2 cellular contexts compared by ENCODE assay signal in the genomic region with DNA sequence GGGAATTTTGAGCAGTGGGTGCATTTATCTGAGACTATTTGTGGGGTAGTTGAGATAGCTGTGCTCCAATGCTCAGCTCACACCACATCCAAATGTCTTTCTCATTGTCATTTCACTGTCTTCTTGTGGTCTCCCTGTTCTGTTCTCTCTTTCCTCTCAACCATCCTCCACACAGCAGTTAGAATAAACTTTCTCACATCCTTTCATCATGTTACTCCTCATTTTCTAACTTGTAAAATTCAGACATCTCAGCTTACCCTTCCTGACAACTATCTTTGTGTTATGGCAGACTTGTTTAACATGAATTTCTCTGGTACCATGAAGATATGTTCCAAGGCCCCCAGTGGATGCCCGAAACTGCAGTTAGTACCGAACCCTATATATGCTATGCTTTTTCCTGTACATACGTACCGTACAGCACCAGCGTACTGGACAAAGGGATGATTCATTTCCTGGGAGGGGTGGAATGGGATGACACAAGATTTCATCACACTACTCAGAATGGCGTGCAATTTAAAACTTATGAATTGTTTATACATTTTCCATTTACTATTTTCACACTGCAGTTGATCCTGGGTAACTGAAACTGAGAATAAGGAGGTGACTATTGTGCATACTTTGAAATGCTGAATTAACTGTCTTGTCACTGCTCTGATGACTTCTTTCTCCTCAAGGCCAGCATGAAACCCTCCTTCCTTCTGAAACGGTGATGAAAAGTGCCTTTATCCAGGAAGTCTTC.
TF ChIP-seq lines count a peak whose summit lies in the region.

No MANE protein-coding gene starts in this region.

TF ChIP-seq in HEK293, 187 proteins besides CTCF, POLR2A, EP300 and RAD21 (continues in another document):
- TF ChIP-seq, protein P1, sequence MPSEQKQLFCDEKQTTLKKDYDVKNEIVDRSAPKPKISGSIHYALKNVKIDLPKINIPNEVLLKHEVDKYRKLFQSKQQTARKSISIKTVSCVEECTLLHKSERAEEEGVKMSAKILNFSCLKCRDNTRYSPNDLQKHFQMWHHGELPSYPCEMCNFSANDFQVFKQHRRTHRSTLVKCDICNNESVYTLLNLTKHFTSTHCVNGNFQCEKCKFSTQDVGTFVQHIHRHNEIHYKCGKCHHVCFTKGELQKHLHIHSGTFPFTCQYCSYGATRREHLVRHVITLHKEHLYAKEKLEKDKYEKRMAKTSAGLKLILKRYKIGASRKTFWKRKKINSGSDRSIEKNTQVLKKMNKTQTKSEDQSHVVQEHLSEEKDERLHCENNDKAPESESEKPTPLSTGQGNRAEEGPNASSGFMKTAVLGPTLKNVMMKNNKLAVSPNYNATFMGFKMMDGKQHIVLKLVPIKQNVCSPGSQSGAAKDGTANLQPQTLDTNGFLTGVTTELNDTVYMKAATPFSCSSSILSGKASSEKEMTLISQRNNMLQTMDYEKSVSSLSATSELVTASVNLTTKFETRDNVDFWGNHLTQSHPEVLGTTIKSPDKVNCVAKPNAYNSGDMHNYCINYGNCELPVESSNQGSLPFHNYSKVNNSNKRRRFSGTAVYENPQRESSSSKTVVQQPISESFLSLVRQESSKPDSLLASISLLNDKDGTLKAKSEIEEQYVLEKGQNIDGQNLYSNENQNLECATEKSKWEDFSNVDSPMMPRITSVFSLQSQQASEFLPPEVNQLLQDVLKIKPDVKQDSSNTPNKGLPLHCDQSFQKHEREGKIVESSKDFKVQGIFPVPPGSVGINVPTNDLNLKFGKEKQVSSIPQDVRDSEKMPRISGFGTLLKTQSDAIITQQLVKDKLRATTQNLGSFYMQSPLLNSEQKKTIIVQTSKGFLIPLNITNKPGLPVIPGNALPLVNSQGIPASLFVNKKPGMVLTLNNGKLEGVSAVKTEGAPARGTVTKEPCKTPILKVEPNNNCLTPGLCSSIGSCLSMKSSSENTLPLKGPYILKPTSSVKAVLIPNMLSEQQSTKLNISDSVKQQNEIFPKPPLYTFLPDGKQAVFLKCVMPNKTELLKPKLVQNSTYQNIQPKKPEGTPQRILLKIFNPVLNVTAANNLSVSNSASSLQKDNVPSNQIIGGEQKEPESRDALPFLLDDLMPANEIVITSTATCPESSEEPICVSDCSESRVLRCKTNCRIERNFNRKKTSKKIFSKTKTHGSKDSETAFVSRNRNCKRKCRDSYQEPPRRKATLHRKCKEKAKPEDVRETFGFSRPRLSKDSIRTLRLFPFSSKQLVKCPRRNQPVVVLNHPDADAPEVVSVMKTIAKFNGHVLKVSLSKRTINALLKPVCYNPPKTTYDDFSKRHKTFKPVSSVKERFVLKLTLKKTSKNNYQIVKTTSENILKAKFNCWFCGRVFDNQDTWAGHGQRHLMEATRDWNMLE (tag by site-specific recombination; conservative IDR thresholded peaks at IDR 0.05; ENCODE audit: low read depth), result peak; percentile 40; the same call in 1 of the 2 replicates
- TF ChIP-seq HOXD13 (CRISPR knock-in tag; IDR thresholded peaks at IDR 0.05; ENCODE audit: borderline replicate concordance) (no peak), ZNF223 (tag by site-specific recombination; IDR thresholded peaks at IDR 0.05) (no peak), KLF8 (tag by site-specific recombination; IDR thresholded peaks at IDR 0.05) (no peak), ZNF529 (tag by site-specific recombination; IDR thresholded peaks at IDR 0.05; ENCODE audit: insufficient replicate concordance) (no peak), ZNF660 (tag by site-specific recombination; IDR thresholded peaks at IDR 0.05) (0 out of 2 replicates have a peak, but pooled peaks have one; percentile 37), ZNF16 (tag by site-specific recombination; IDR thresholded peaks at IDR 0.05; ENCODE audit: low read depth) (no peak), SCRT2 (tag by site-specific recombination; IDR thresholded peaks at IDR 0.05) (no peak), ZFP69B (tag by site-specific recombination; IDR thresholded peaks at IDR 0.05) (0 out of 2 replicates have a peak, but pooled peaks have one; percentile 2), ZNF580 (tag by site-specific recombination; IDR thresholded peaks at IDR 0.05) (no peak), ZNF426 (tag by site-specific recombination; IDR thresholded peaks at IDR 0.05) (no peak), ZNF561 (tag by site-specific recombination; IDR thresholded peaks at IDR 0.05; ENCODE audit: borderline replicate concordance) (no peak), ZBTB20 (tag by site-specific recombination; IDR thresholded peaks at IDR 0.05) (peak; percentile 60), ZEB2 (tag by site-specific recombination; IDR thresholded peaks at IDR 0.05) (peak; percentile 15; the same call in 1 of the 2 replicates)
- TF ChIP-seq, protein P2, sequence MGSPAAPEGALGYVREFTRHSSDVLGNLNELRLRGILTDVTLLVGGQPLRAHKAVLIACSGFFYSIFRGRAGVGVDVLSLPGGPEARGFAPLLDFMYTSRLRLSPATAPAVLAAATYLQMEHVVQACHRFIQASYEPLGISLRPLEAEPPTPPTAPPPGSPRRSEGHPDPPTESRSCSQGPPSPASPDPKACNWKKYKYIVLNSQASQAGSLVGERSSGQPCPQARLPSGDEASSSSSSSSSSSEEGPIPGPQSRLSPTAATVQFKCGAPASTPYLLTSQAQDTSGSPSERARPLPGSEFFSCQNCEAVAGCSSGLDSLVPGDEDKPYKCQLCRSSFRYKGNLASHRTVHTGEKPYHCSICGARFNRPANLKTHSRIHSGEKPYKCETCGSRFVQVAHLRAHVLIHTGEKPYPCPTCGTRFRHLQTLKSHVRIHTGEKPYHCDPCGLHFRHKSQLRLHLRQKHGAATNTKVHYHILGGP (tag by site-specific recombination; IDR thresholded peaks at IDR 0.05), result no peak
- TF ChIP-seq, protein P3, sequence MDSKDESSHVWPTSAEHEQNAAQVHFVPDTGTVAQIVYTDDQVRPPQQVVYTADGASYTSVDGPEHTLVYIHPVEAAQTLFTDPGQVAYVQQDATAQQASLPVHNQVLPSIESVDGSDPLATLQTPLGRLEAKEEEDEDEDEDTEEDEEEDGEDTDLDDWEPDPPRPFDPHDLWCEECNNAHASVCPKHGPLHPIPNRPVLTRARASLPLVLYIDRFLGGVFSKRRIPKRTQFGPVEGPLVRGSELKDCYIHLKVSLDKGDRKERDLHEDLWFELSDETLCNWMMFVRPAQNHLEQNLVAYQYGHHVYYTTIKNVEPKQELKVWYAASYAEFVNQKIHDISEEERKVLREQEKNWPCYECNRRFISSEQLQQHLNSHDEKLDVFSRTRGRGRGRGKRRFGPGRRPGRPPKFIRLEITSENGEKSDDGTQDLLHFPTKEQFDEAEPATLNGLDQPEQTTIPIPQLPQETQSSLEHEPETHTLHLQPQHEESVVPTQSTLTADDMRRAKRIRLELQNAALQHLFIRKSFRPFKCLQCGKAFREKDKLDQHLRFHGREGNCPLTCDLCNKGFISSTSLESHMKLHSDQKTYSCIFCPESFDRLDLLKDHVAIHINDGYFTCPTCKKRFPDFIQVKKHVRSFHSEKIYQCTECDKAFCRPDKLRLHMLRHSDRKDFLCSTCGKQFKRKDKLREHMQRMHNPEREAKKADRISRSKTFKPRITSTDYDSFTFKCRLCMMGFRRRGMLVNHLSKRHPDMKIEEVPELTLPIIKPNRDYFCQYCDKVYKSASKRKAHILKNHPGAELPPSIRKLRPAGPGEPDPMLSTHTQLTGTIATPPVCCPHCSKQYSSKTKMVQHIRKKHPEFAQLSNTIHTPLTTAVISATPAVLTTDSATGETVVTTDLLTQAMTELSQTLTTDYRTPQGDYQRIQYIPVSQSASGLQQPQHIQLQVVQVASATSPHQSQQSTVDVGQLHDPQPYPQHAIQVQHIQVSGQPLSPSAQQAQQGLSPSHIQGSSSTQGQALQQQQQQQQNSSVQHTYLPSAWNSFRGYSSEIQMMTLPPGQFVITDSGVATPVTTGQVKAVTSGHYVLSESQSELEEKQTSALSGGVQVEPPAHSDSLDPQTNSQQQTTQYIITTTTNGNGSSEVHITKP (tag by site-specific recombination; IDR thresholded peaks at IDR 0.05), result peak; percentile 65

TF ChIP-seq in GM12878, 131 proteins besides CTCF, POLR2A, EP300 and RAD21 (continued from another document):
- TF ChIP-seq, protein P4, sequence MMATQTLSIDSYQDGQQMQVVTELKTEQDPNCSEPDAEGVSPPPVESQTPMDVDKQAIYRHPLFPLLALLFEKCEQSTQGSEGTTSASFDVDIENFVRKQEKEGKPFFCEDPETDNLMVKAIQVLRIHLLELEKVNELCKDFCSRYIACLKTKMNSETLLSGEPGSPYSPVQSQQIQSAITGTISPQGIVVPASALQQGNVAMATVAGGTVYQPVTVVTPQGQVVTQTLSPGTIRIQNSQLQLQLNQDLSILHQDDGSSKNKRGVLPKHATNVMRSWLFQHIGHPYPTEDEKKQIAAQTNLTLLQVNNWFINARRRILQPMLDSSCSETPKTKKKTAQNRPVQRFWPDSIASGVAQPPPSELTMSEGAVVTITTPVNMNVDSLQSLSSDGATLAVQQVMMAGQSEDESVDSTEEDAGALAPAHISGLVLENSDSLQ (IDR thresholded peaks at IDR 0.05), result no peak
- TF ChIP-seq CREM (IDR thresholded peaks at IDR 0.05; ENCODE audit: low read depth), result peak; percentile 66; the same call in 1 of the 2 replicates
